ENCODE assay signal across 35 cellular contexts in the genomic region with DNA sequence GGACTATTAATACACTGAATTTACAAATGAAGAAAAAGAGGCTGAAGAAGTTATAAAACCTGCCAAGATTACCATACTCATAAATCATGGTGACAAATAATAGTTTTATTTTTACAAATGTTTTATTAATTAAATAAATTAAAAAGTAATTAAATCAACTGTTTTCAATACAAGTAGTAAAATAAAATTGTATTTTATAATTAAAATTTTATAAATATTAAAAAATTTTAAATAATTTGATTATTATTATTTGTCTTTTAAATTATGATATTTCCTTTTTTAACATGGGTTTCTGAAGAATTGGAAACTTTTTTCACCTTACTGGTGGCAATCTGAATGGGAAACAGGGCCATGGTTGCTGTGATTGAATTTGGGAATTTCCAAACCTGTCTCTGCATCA.
"Had no signal": no experiment of that assay in that cellular context is flagged by ENCODE, and none has a peak within 500 bp of the region (broad histone marks: within the 10 kb centered on the region; RNA-seq: fewer than 3 reads in every experiment).

No MANE protein-coding gene starts in this region.

- H3K4me3 Mint-ChIP-seq: activated CD8-positive, alpha-beta T cell treated with anti-CD3 and anti-CD28 coated beads for 36 hours; activated naive CD8-positive, alpha-beta T cell treated with anti-CD3 and anti-CD28 coated beads for 36 hours; activated naive CD8-positive, alpha-beta T cell treated with anti-CD3 and anti-CD28 coated beads, Interleukin-2, amount 50 U/mL, for 24 hours; activated T-cell treated with anti-CD3 and anti-CD28 coated beads, Interleukin-2, amount 50 U/mL, for 4 hours; activated T-helper 17 cell treated with anti-CD3 and anti-CD28 coated beads, Interleukin-2, amount 50 U/mL, for 72 hours; brain; effector memory CD8-positive, alpha-beta T cell; T-cell; T-helper 1 cell treated with Interleukin-12 subunit alpha and Interleukin-12 subunit beta and Interleukin-4 antibody, amounts not matched to agents 30 μg/mL and 1 μg/mL, for 36 hours had no signal

- H3K36me3 ChIP-seq: adrenal gland, ascending aorta, breast epithelium, cardiac muscle cell, esophagus squamous epithelium, gastrocnemius medialis, heart left ventricle had no signal

- H3K36me3 Mint-ChIP-seq: activated naive CD8-positive, alpha-beta T cell treated with anti-CD3 and anti-CD28 coated beads for 36 hours; brain; T-cell had no signal

- H3K27me3 Mint-ChIP-seq: activated naive CD8-positive, alpha-beta T cell treated with anti-CD3 and anti-CD28 coated beads for 36 hours; activated naive CD8-positive, alpha-beta T cell treated with anti-CD3 and anti-CD28 coated beads, Interleukin-2, amount 50 U/mL, for 24 hours had no signal

- H3K9me3 Mint-ChIP-seq: activated CD8-positive, alpha-beta T cell treated with anti-CD3 and anti-CD28 coated beads for 36 hours; activated naive CD8-positive, alpha-beta T cell treated with anti-CD3 and anti-CD28 coated beads, Interleukin-2, amount 50 U/mL, for 24 hours; activated T-cell treated with anti-CD3 and anti-CD28 coated beads, Interleukin-2, amount 50 U/mL, for 4 hours; activated T-helper 17 cell treated with anti-CD3 and anti-CD28 coated beads, Interleukin-2, amount 50 U/mL, for 72 hours; brain; effector memory CD8-positive, alpha-beta T cell; T-cell; T-helper 1 cell treated with Interleukin-12 subunit alpha and Interleukin-12 subunit beta and Interleukin-4 antibody, amounts not matched to agents 30 μg/mL and 1 μg/mL, for 36 hours had no signal

- H3K4me1 Mint-ChIP-seq: activated naive CD8-positive, alpha-beta T cell treated with anti-CD3 and anti-CD28 coated beads for 36 hours; activated naive CD8-positive, alpha-beta T cell treated with anti-CD3 and anti-CD28 coated beads, Interleukin-2, amount 50 U/mL, for 24 hours; activated T-helper 17 cell treated with anti-CD3 and anti-CD28 coated beads, Interleukin-2, amount 50 U/mL, for 72 hours; brain; T-cell had no signal

- H3K27ac ChIP-seq: adrenal gland, ascending aorta, breast epithelium, cardiac muscle cell, coronary artery, epithelial cell of prostate, esophagus squamous epithelium, gastrocnemius medialis, heart left ventricle had no signal

- H3K9me3 ChIP-seq: adrenal gland, ascending aorta, breast epithelium, esophagus squamous epithelium, gastrocnemius medialis, heart left ventricle had no signal

- FAIRE-seq: endothelial cell of umbilical vein had no signal

- H3K27ac Mint-ChIP-seq: activated CD8-positive, alpha-beta T cell treated with anti-CD3 and anti-CD28 coated beads for 36 hours; activated naive CD8-positive, alpha-beta T cell treated with anti-CD3 and anti-CD28 coated beads for 36 hours; activated naive CD8-positive, alpha-beta T cell treated with anti-CD3 and anti-CD28 coated beads, Interleukin-2, amount 50 U/mL, for 24 hours; activated T-helper 17 cell treated with anti-CD3 and anti-CD28 coated beads, Interleukin-2, amount 50 U/mL, for 72 hours; brain; effector memory CD8-positive, alpha-beta T cell; T-cell; T-helper 1 cell treated with Interleukin-12 subunit alpha and Interleukin-12 subunit beta and Interleukin-4 antibody, amounts not matched to agents 30 μg/mL and 1 μg/mL, for 36 hours had no signal

- H3K4me1 ChIP-seq: adrenal gland, ascending aorta, breast epithelium, esophagus squamous epithelium, gastrocnemius medialis, heart left ventricle had no signal

- H3K4me3 ChIP-seq: adrenal gland, ascending aorta, breast epithelium, cardiac muscle cell, coronary artery, esophagus squamous epithelium, gastrocnemius medialis, heart left ventricle had no signal

- ATAC-seq: activated CD8-positive, alpha-beta T cell treated with anti-CD3 and anti-CD28 coated beads for 36 hours; activated naive CD8-positive, alpha-beta T cell treated with anti-CD3 and anti-CD28 coated beads, Interleukin-2, amount 50 U/mL, for 24 hours; activated T-cell treated with anti-CD3 and anti-CD28 coated beads, Interleukin-2, amount 50 U/mL, for 4 hours; activated T-helper 17 cell treated with anti-CD3 and anti-CD28 coated beads, Interleukin-2, amount 50 U/mL, for 72 hours; effector memory CD8-positive, alpha-beta T cell; gastrocnemius medialis; heart left ventricle; T-cell had no signal

- DNase-seq: activated CD4-positive, alpha-beta T cell treated with anti-CD3 and anti-CD28 coated beads for 1 hour; activated CD4-positive, alpha-beta T cell treated with anti-CD3 and anti-CD28 coated beads for 48 hours; activated CD4-positive, alpha-beta T cell treated with anti-CD3 and anti-CD28 coated beads, Interleukin-2, amount 50 U/mL, for 1 hour; activated CD4-positive, alpha-beta T cell treated with anti-CD3 and anti-CD28 coated beads, Interleukin-2, amount 50 U/mL, for 48 hours; activated CD8-positive, alpha-beta memory T cell treated with anti-CD3 and anti-CD28 coated beads for 24 hours; activated CD8-positive, alpha-beta T cell treated with anti-CD3 and anti-CD28 coated beads for 36 hours; activated effector memory CD4-positive, alpha-beta T cell treated with Interleukin-2 at 50 U/mL for 16 hours; activated gamma-delta T cell treated with Interleukin-2 at 50 U/mL for 16 hours; activated naive CD4-positive, alpha-beta T cell treated with anti-CD3 and anti-CD28 coated beads, Interleukin-2, amount 50 U/mL, for 16 hours; activated naive CD4-positive, alpha-beta T cell treated with Interleukin-2 at 50 U/mL for 16 hours; activated naive CD8-positive, alpha-beta T cell treated with anti-CD3 and anti-CD28 coated beads for 36 hours; activated naive CD8-positive, alpha-beta T cell treated with anti-CD3 and anti-CD28 coated beads, Interleukin-2, amount 50 U/mL, for 24 hours; activated T-cell treated with anti-CD3 and anti-CD28 coated beads, Interleukin-2, amount 50 U/mL, for 4 hours; adrenal gland; central memory CD4-positive, alpha-beta T cell; cerebellar nuclear complex; dermis blood vessel endothelial cell; effector CD4-positive, alpha-beta T cell; effector memory CD8-positive, alpha-beta T cell; esophagus squamous epithelium; gastrocnemius medialis; glutamatergic neuron; heart left ventricle; SW 1271; T-cell; T1000 had no signal
